In genomic region chr7:104487642-104488041, GRCh38 we compare ENCODE assay signal across 38 cellular contexts.
"Had no signal": no experiment of that assay in that cellular context is flagged by ENCODE, and none has a peak within 500 bp of the region (broad histone marks: within the 10 kb centered on the region; RNA-seq: fewer than 3 reads in every experiment).

No MANE protein-coding gene starts in this region.

- H3K27me3 ChIP-seq: adrenal gland, ascending aorta, body of pancreas, brain microvascular endothelial cell, cardiac muscle cell had no signal

- H3K9me3 ChIP-seq: adrenal gland, ascending aorta, body of pancreas had no signal

- H3K9me3 Mint-ChIP-seq: activated naive CD4-positive, alpha-beta T cell treated with anti-CD3 and anti-CD28 coated beads for 36 hours; activated naive CD4-positive, alpha-beta T cell treated with anti-CD3 and anti-CD28 coated beads, Interleukin-2, amount 10 ng/mL, durations not matched to agents 7 days and 5 days; activated naive CD4-positive, alpha-beta T cell treated with anti-CD3 and anti-CD28 coated beads, Interleukin-2, amount 50 U/mL, for 24 hours; activated naive CD8-positive, alpha-beta T cell treated with anti-CD3 and anti-CD28 coated beads for 36 hours; activated naive CD8-positive, alpha-beta T cell treated with anti-CD3 and anti-CD28 coated beads, Interleukin-2, amount 10 ng/mL, durations not matched to agents 7 days and 5 days; activated naive CD8-positive, alpha-beta T cell treated with anti-CD3 and anti-CD28 coated beads, Interleukin-2, amount 50 U/mL, for 24 hours; activated T-cell treated with anti-CD3 and anti-CD28 coated beads, Interleukin-2, amount 50 U/mL, for 24 hours; activated T-cell treated with anti-CD3 and anti-CD28 coated beads, Interleukin-2, amount 50 U/mL, for 4 hours; activated T-cell treated with anti-CD3 and anti-CD28 coated beads, Interleukin-2, amount 50 U/mL, for 72 hours; activated T-helper 1 cell treated with anti-CD3 and anti-CD28 coated beads, Interleukin-12 subunit alpha, Interleukin-12 subunit beta, Interleukin-2, Interleukin-4 antibody, amounts not matched to agents 30 ng/mL and 10 ng/mL and 1 ng/mL, durations not matched to agents 14 hours and 24 hours and 36 hours; activated T-helper 17 cell treated with anti-CD3 and anti-CD28 coated beads, Interleukin-2, amount 50 U/mL, for 72 hours; activated T-helper 2 cell treated with anti-CD3 and anti-CD28 coated beads, Interferon-gamma antibody, Interleukin-2, Interleukin-4, amounts not matched to agents 10 μg/mL and 5 μg/mL and 100 μg/mL, durations not matched to agents 14 hours and 24 hours and 36 hours; central memory CD8-positive, alpha-beta T cell had no signal

- H3K36me3 Mint-ChIP-seq: activated naive CD4-positive, alpha-beta T cell treated with anti-CD3 and anti-CD28 coated beads, Interleukin-2, amount 10 ng/mL, durations not matched to agents 7 days and 5 days; activated naive CD4-positive, alpha-beta T cell treated with anti-CD3 and anti-CD28 coated beads, Interleukin-2, amount 50 U/mL, for 24 hours; activated naive CD4-positive, alpha-beta T cell treated with anti-CD3 and anti-CD28 coated beads, Interleukin-2, amount 50 U/mL, for 72 hours; activated naive CD8-positive, alpha-beta T cell; activated naive CD8-positive, alpha-beta T cell treated with anti-CD3 and anti-CD28 coated beads for 36 hours; activated naive CD8-positive, alpha-beta T cell treated with anti-CD3 and anti-CD28 coated beads, Interleukin-2, amount 10 ng/mL, durations not matched to agents 7 days and 5 days; brain had no signal

- H3K4me3 ChIP-seq: adrenal gland, ascending aorta, body of pancreas, breast epithelium, cardiac muscle cell had no signal

- H3K4me3 Mint-ChIP-seq: activated naive CD4-positive, alpha-beta T cell treated with anti-CD3 and anti-CD28 coated beads for 36 hours; activated naive CD4-positive, alpha-beta T cell treated with anti-CD3 and anti-CD28 coated beads, Interleukin-2, amount 10 ng/mL, durations not matched to agents 7 days and 5 days; activated naive CD4-positive, alpha-beta T cell treated with anti-CD3 and anti-CD28 coated beads, Interleukin-2, amount 50 U/mL, for 24 hours; activated naive CD8-positive, alpha-beta T cell; activated naive CD8-positive, alpha-beta T cell treated with anti-CD3 and anti-CD28 coated beads for 36 hours; activated naive CD8-positive, alpha-beta T cell treated with anti-CD3 and anti-CD28 coated beads, Interleukin-2, amount 10 ng/mL, durations not matched to agents 7 days and 5 days; activated naive CD8-positive, alpha-beta T cell treated with anti-CD3 and anti-CD28 coated beads, Interleukin-2, amount 50 U/mL, for 24 hours; activated T-cell treated with anti-CD3 and anti-CD28 coated beads, Interleukin-2, amount 50 U/mL, for 24 hours; activated T-cell treated with anti-CD3 and anti-CD28 coated beads, Interleukin-2, amount 50 U/mL, for 4 hours; activated T-cell treated with anti-CD3 and anti-CD28 coated beads, Interleukin-2, amount 50 U/mL, for 72 hours; activated T-helper 1 cell treated with anti-CD3 and anti-CD28 coated beads, Interleukin-12 subunit alpha, Interleukin-12 subunit beta, Interleukin-2, Interleukin-4 antibody, amounts not matched to agents 30 ng/mL and 10 ng/mL and 1 ng/mL, durations not matched to agents 14 hours and 24 hours and 36 hours; activated T-helper 17 cell treated with anti-CD3 and anti-CD28 coated beads, Interleukin-2, amount 50 U/mL, for 72 hours; brain; central memory CD8-positive, alpha-beta T cell had no signal

- H3K27ac ChIP-seq: adrenal gland, ascending aorta, body of pancreas, brain microvascular endothelial cell, breast epithelium, cardiac muscle cell had no signal

- H3K4me1 ChIP-seq: adrenal gland, ascending aorta, breast epithelium had no signal

- H3K27me3 Mint-ChIP-seq: activated naive CD4-positive, alpha-beta T cell treated with anti-CD3 and anti-CD28 coated beads, Interleukin-2, amount 10 ng/mL, durations not matched to agents 7 days and 5 days; activated T-cell treated with anti-CD3 and anti-CD28 coated beads, Interleukin-2, amount 50 U/mL, for 24 hours had no signal

- H3K4me1 Mint-ChIP-seq: activated naive CD4-positive, alpha-beta T cell treated with anti-CD3 and anti-CD28 coated beads, Interleukin-2, amount 10 ng/mL, durations not matched to agents 7 days and 5 days; activated naive CD4-positive, alpha-beta T cell treated with anti-CD3 and anti-CD28 coated beads, Interleukin-2, amount 50 U/mL, for 24 hours; activated naive CD8-positive, alpha-beta T cell treated with anti-CD3 and anti-CD28 coated beads for 36 hours; activated naive CD8-positive, alpha-beta T cell treated with anti-CD3 and anti-CD28 coated beads, Interleukin-2, amount 10 ng/mL, durations not matched to agents 7 days and 5 days; activated naive CD8-positive, alpha-beta T cell treated with anti-CD3 and anti-CD28 coated beads, Interleukin-2, amount 50 U/mL, for 24 hours; activated T-helper 17 cell treated with anti-CD3 and anti-CD28 coated beads, Interleukin-2, amount 50 U/mL, for 72 hours; central memory CD8-positive, alpha-beta T cell had no signal

- H3K36me3 ChIP-seq: adrenal gland, ascending aorta, brain microvascular endothelial cell, breast epithelium, cardiac muscle cell had no signal

- H3K27ac Mint-ChIP-seq: activated naive CD4-positive, alpha-beta T cell treated with anti-CD3 and anti-CD28 coated beads for 36 hours; activated naive CD4-positive, alpha-beta T cell treated with anti-CD3 and anti-CD28 coated beads, Interleukin-2, amount 10 ng/mL, durations not matched to agents 7 days and 5 days; activated naive CD4-positive, alpha-beta T cell treated with anti-CD3 and anti-CD28 coated beads, Interleukin-2, amount 50 U/mL, for 24 hours; activated naive CD4-positive, alpha-beta T cell treated with anti-CD3 and anti-CD28 coated beads, Interleukin-2, amount 50 U/mL, for 72 hours; activated naive CD8-positive, alpha-beta T cell; activated naive CD8-positive, alpha-beta T cell treated with anti-CD3 and anti-CD28 coated beads for 36 hours; activated naive CD8-positive, alpha-beta T cell treated with anti-CD3 and anti-CD28 coated beads, Interleukin-2, amount 10 ng/mL, durations not matched to agents 7 days and 5 days; activated naive CD8-positive, alpha-beta T cell treated with anti-CD3 and anti-CD28 coated beads, Interleukin-2, amount 50 U/mL, for 24 hours; activated T-cell treated with anti-CD3 and anti-CD28 coated beads, Interleukin-2, amount 50 U/mL, for 24 hours; activated T-cell treated with anti-CD3 and anti-CD28 coated beads, Interleukin-2, amount 50 U/mL, for 72 hours; activated T-helper 1 cell treated with anti-CD3 and anti-CD28 coated beads, Interleukin-12 subunit alpha, Interleukin-12 subunit beta, Interleukin-2, Interleukin-4 antibody, amounts not matched to agents 30 ng/mL and 10 ng/mL and 1 ng/mL, durations not matched to agents 14 hours and 24 hours and 36 hours; activated T-helper 17 cell treated with anti-CD3 and anti-CD28 coated beads, Interleukin-2, amount 50 U/mL, for 72 hours; activated T-helper 2 cell treated with anti-CD3 and anti-CD28 coated beads, Interferon-gamma antibody, Interleukin-2, Interleukin-4, amounts not matched to agents 10 μg/mL and 5 μg/mL and 100 μg/mL, durations not matched to agents 14 hours and 24 hours and 36 hours; brain had no signal

- DNase-seq: activated effector memory CD4-positive, alpha-beta T cell treated with anti-CD3 and anti-CD28 coated beads, Interleukin-2, amount 50 U/mL, for 16 hours; activated effector memory CD4-positive, alpha-beta T cell treated with Interleukin-2 at 50 U/mL for 16 hours; activated gamma-delta T cell; activated gamma-delta T cell treated with Interleukin-2 at 50 U/mL for 16 hours; activated naive CD4-positive, alpha-beta T cell; activated naive CD4-positive, alpha-beta T cell treated with anti-CD3 and anti-CD28 coated beads for 36 hours; activated naive CD4-positive, alpha-beta T cell treated with anti-CD3 and anti-CD28 coated beads, Interleukin-2, amount 10 ng/mL, durations not matched to agents 7 days and 5 days; activated naive CD4-positive, alpha-beta T cell treated with anti-CD3 and anti-CD28 coated beads, Interleukin-2, amount 50 U/mL, for 16 hours; activated naive CD4-positive, alpha-beta T cell treated with Interleukin-2 at 50 U/mL for 16 hours; activated naive CD8-positive, alpha-beta T cell treated with anti-CD3 and anti-CD28 coated beads for 36 hours; activated naive CD8-positive, alpha-beta T cell treated with anti-CD3 and anti-CD28 coated beads, Interleukin-2, amount 10 ng/mL, durations not matched to agents 7 days and 5 days; activated naive CD8-positive, alpha-beta T cell treated with anti-CD3 and anti-CD28 coated beads, Interleukin-2, amount 50 U/mL, for 24 hours; activated T-cell treated with anti-CD3 and anti-CD28 coated beads, Interleukin-2, amount 50 U/mL, for 1 hour; activated T-cell treated with anti-CD3 and anti-CD28 coated beads, Interleukin-2, amount 50 U/mL, for 24 hours; activated T-cell treated with anti-CD3 and anti-CD28 coated beads, Interleukin-2, amount 50 U/mL, for 4 hours; activated T-cell treated with anti-CD3 and anti-CD28 coated beads, Interleukin-2, amount 50 U/mL, for 48 hours; activated T-cell treated with anti-CD3 and anti-CD28 coated beads, Interleukin-2, amount 50 U/mL, for 72 hours; adrenal gland; amniotic stem cell; amygdala; anterior cingulate cortex; aorta; body of pancreas; brain microvascular endothelial cell; caudate nucleus; central memory CD4-positive, alpha-beta T cell; cerebellar nuclear complex had no signal

- ATAC-seq: activated naive CD4-positive, alpha-beta T cell treated with anti-CD3 and anti-CD28 coated beads, Interleukin-2, amount 50 U/mL, for 72 hours; activated naive CD8-positive, alpha-beta T cell treated with anti-CD3 and anti-CD28 coated beads, Interleukin-2, amount 50 U/mL, for 24 hours; activated T-cell treated with anti-CD3 and anti-CD28 coated beads, Interleukin-2, amount 50 U/mL, for 4 hours; activated T-cell treated with anti-CD3 and anti-CD28 coated beads, Interleukin-2, amount 50 U/mL, for 72 hours; activated T-helper 17 cell treated with anti-CD3 and anti-CD28 coated beads, Interleukin-2, amount 50 U/mL, for 72 hours; body of pancreas had no signal
